ENCODE assay signal across 9 cellular contexts in the genomic region with DNA sequence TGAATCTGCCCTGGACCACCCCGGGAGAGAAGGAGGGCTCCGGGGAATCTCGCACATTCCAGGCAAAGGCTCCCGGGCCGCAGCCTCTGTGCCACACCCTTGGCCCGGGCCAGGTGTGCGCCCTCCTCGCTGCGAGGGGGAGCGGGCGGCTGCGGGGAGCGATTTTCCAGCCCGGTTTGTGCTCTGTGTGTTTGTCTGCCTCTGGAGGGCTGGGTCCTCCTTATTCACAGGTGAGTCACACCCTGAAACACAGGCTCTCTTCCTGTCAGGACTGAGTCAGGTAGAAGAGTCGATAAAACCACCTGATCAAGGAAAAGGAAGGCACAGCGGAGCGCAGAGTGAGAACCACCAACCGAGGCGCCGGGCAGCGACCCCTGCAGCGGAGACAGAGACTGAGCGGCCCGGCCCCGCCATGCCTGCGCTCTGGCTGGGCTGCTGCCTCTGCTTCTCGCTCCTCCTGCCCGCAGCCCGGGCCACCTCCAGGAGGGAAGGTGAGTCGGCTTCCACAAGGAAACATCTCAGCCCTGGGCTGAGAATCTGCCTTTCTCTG. TPM values are rescaled to one million over a fixed set of nuclear protein-coding genes. Genes with fewer than 3 reads are reported as not detected.
DNase-seq lines count a peak whose midpoint lies in the region; ATAC-seq, FAIRE-seq and TF ChIP-seq lines count a peak whose summit lies in the region.
"Had no signal": no experiment of that assay in that cellular context is flagged by ENCODE, and none has a peak within 500 bp of the region (broad histone marks: within the 10 kb centered on the region; RNA-seq: fewer than 3 reads in every experiment).

TSS of gene LAMC2 (plus strand) at position 324 of the 550 bp plus-strand sequence. CDS start at position 413, 89 bp downstream.

- H3K27ac ChIP-seq in PC-3 (ENCODE audit: low read length) (peak within 1 kb of the TSS; percentile 98), esophagus muscularis mucosa (replicated peaks in 1 of 4) (peak within 1 kb of the TSS; percentile 72 to 86 (median 80))
- H3K27ac ChIP-seq: HL-60 had no signal

- POLR2A ChIA-PET in PC-3 (lab: Charles Lee; ENCODE audit: unreplicated experiment), result no interaction called here

- H3K4me1 Mint-ChIP-seq in neural crest cell, result peaks cover 10% of the 10 kb centered on the region

- no TSS peak for BruUV-seq in PC-3 (replicated peaks; lab: Mats Ljungman, UMichigan)

- H3K27ac Mint-ChIP-seq in neural crest cell (ENCODE audit: unreplicated experiment), result no peak within 1 kb of the TSS

- ATAC-seq in PC-3 (peak; percentile 96), GM18511 (IDR thresholded peaks at IDR 0.05; ENCODE audit: unreplicated experiment) (no peak), GM19023 (IDR thresholded peaks at IDR 0.05; ENCODE audit: unreplicated experiment) (no peak)

- H3K36me3 Mint-ChIP-seq in neural crest cell (ENCODE audit: low read depth), result no peaks in the 10 kb centered on the region

- TF ChIP-seq EP300 in esophagus muscularis mucosa (IDR thresholded peaks at IDR 0.05), result no peak

- peaks cover 12% of the 10 kb centered on the region; the same call in 1 of the 2 replicates for H4K20me1 ChIP-seq in PC-3 (ENCODE audit: low read length)

- no peaks in the 10 kb centered on the region for H3K9me2 ChIP-seq in PC-3 (replicated peaks; ENCODE audit: low read length)

- H3K27me3 ChIP-seq in PC-3 (ENCODE audit: low read length) (no peaks in the 10 kb centered on the region), esophagus muscularis mucosa (no peaks in the 10 kb centered on the region), MG63 (no peaks in the 10 kb centered on the region)

- peak within 1 kb of the TSS; percentile 75 for H3K4me3 Mint-ChIP-seq in neural crest cell

- FAIRE-seq in GM12891 (lab: Jason Lieb, UNC), result peak; percentile 45

- no peaks in the 10 kb centered on the region; the same call in 1 of the 2 replicates for H3K36me3 ChIP-seq in PC-3 (ENCODE audit: low read depth, low read length)
- no peaks in the 10 kb centered on the region for H3K36me3 ChIP-seq in esophagus muscularis mucosa
- no peaks in the 10 kb centered on the region for H3K36me3 ChIP-seq in MG63

- H3K9ac ChIP-seq in PC-3 (ENCODE audit: low read length), result peak within 1 kb of the TSS; percentile 95

- no peaks in the 10 kb centered on the region for H3F3A ChIP-seq in PC-3 (ENCODE audit: low read length, unreplicated experiment)

- peaks cover 49% of the 10 kb centered on the region for H3K79me2 ChIP-seq in PC-3 (ENCODE audit: low read length)

- H3K4me3 ChIP-seq in PC-3 (ENCODE audit: low read length) (peak within 1 kb of the TSS; percentile 86), esophagus muscularis mucosa (peak within 1 kb of the TSS; percentile 48 to 59 (median 55)), MG63 (no peak within 1 kb of the TSS)

- TF ChIP-seq CTCF in PC-3 (conservative IDR thresholded peaks at IDR 0.05; ENCODE audit: low read depth, low read length), result peak; percentile 58
- TF ChIP-seq CTCF in esophagus muscularis mucosa (IDR thresholded peaks at IDR 0.05), result peak; percentile 44 to 55 (median 53)
- peak; percentile 67 for TF ChIP-seq CTCF in neural crest cell (conservative IDR thresholded peaks at IDR 0.05)

- intact Hi-C loops in PC-3 (cut with micrococcal nuclease) (loop anchor here (1.0 to 10.0 kb wide), 6 partner anchors 23 to 224 kb away; no protein-coding TSS in a partner anchor), esophagus muscularis mucosa (cut with DNase I) (loop anchor here (5.0 kb wide), 1 partner anchor 44 kb away; no protein-coding TSS in a partner anchor)

- H3K9me3 ChIP-seq in PC-3 (ENCODE audit: low read length) (no peaks in the 10 kb centered on the region), esophagus muscularis mucosa (no peaks in the 10 kb centered on the region), MG63 (no peaks in the 10 kb centered on the region)

- H3K4me1 ChIP-seq in PC-3 (ENCODE audit: insufficient read depth, low read length) (peaks cover 35% of the 10 kb centered on the region), esophagus muscularis mucosa (peaks cover 5 to 30% (median 16%) of the 10 kb centered on the region in 4 donors)

- TF ChIP-seq POLR2A in GM12891 (IDR thresholded peaks at IDR 0.05; ENCODE audit: low read depth, low read length) (no peak), esophagus muscularis mucosa (IDR thresholded peaks at IDR 0.05; ENCODE audit: low read depth) (no peak)

- peak within 1 kb of the TSS; percentile 98 for H3K4me2 ChIP-seq in PC-3 (ENCODE audit: low read length)

- peaks cover 60% of the 10 kb centered on the region for H3K27me3 Mint-ChIP-seq in neural crest cell (ENCODE audit: low read depth)

- 11% methylated on average over 12 of the region's 30 CpGs for WGBS in esophagus muscularis mucosa

- no peaks in the 10 kb centered on the region for H3K9me3 Mint-ChIP-seq in neural crest cell

- DNase-seq in GM12891 (ENCODE audit: insufficient read length, low spot score), result no peak
- peak; percentile 93 for DNase-seq in PC-3
- no peak for DNase-seq in esophagus muscularis mucosa (ENCODE audit: extremely low spot score)
- DNase-seq in neural crest cell (ENCODE audit: low read depth, low spot score), result peak; percentile 41
- DNase-seq in MG63, result no peak
- no peak for DNase-seq in NOMO-1 treated with dmso at 0.1 percent for 144 hours (lab: John Stamatoyannopoulos, UW; ENCODE audit: unreplicated experiment)

- peak within 1 kb of the TSS; percentile 68 for H2AFZ ChIP-seq in PC-3 (ENCODE audit: low read length)

- CTCF ChIA-PET in PC-3 (lab: Charles Lee), result no interaction called here

TF ChIP-seq in GM12891, 5 proteins besides CTCF, POLR2A, EP300 and RAD21:
- no peak for TF ChIP-seq PAX5 (IDR thresholded peaks at IDR 0.05; ENCODE audit: insufficient read depth, low read length, severe bottlenecking)
- no peak for TF ChIP-seq SPI1 (IDR thresholded peaks at IDR 0.05; ENCODE audit: low read depth, low read length)
- TF ChIP-seq TAF1 (IDR thresholded peaks at IDR 0.05; ENCODE audit: low read depth, low read length), result no peak
- no peak for TF ChIP-seq POLR2AphosphoS5 (IDR thresholded peaks at IDR 0.05; ENCODE audit: low read depth, low read length)
- no peak for TF ChIP-seq POU2F2 (IDR thresholded peaks at IDR 0.05; ENCODE audit: low read depth, low read length)
TF ChIP-seq in GM12891: peak in this region for 0.

RNA-seq across cellular contexts. Expression of gene LAMC2, which starts in this region (rescaled TPM):
- 0.14 TPM for polyA plus RNA-seq in GM12891 (2012; ENCODE audit: low read depth, missing spikeins)
- 105 and 127 TPM in 2 replicates for total RNA-seq in PC-3 (2014; rRNA removed)
- total RNA-seq in esophagus muscularis mucosa, result 10 to 100 TPM; 11.2 to 32.6 (median 14.9) TPM
- total RNA-seq in neural crest cell, result not detected in 2 replicates
- total RNA-seq in MG63 (2014; rRNA removed; shearing (Covaris generic); ENCODE audit: low replicate concordance), result 0.10 and 0.16 TPM in 2 replicates

Comparison
In these comparisons a context has a peak if more than half of its experiments do, and no peak if none do; other contexts are left out.
1. RNA of gene LAMC2 (total RNA-seq): 105 to 127 TPM in PC-3 and 11.2 to 32.6 TPM in esophagus muscularis mucosa; 0.10 to 0.16 TPM in MG63 and not detected in neural crest cell; every median in the first group is over 10 times any median in the second.
2. Peak in DNase-seq in neural crest cell; RNA of the gene not detected or under 1 TPM.
3. Peak in every context shown above with its lines, with median percentiles within 50 percentile points of each other: CTCF ChIP-seq.